Comparison of ENCODE assay signal across 27 cellular contexts in the genomic region with DNA sequence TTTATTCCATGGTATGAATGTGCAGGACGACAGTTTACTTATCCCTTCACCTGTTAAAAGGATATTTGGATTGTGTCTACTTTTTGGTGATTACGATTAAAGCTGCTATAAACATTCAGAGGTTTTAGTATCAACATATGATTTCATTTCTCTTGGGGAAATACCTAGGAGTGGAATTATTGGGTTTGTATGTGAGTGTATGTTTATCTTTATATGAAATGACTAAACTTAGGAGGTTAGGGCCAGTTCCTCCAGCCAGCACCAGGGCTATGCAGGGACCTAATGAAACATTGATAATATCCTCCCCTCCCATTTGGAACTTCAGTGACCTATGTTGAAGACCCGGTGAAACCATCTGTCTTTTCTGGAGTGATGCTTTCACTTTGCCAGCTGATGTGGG. TPM values are rescaled to one million over a fixed set of nuclear protein-coding genes. Genes with fewer than 3 reads are reported as not detected.
A peak's percentile ranks its signal among the peaks of the same experiment; 100 is the strongest.
DNase-seq lines count a peak whose midpoint lies in the region; ATAC-seq and TF ChIP-seq lines count a peak whose summit lies in the region.
"Had no signal": no experiment of that assay in that cellular context is flagged by ENCODE, and none has a peak within 500 bp of the region (broad histone marks: within the 10 kb centered on the region; RNA-seq: fewer than 3 reads in every experiment).

No MANE protein-coding gene starts in this region.

- TF ChIP-seq EP300 in tibial nerve (IDR thresholded peaks at IDR 0.05), result no peak

- H3K9me3 ChIP-seq in body of pancreas, result no peaks in the 10 kb centered on the region
- H3K9me3 ChIP-seq in tibial nerve, result no peaks in the 10 kb centered on the region
- H3K9me3 ChIP-seq: gastroesophageal sphincter, pancreas, upper lobe of left lung had no signal

- no peak for TF ChIP-seq CTCF in natural killer cell (IDR thresholded peaks at IDR 0.05)
- TF ChIP-seq CTCF in body of pancreas (IDR thresholded peaks at IDR 0.05), result no peak
- no peak for TF ChIP-seq CTCF in tibial nerve (IDR thresholded peaks at IDR 0.05)

- H3K4me3 Mint-ChIP-seq in natural killer cell treated with Interleukin-12 subunit alpha and Interleukin-12 subunit beta and Interleukin-15 and Interleukin-18, amount 100 ng/mL, for 72 hours, result no peak overlapping the region
- H3K4me3 Mint-ChIP-seq in natural killer cell, result no peak overlapping the region
- H3K4me3 Mint-ChIP-seq: activated naive CD8-positive, alpha-beta T cell treated with anti-CD3 and anti-CD28 coated beads, Interleukin-2, amount 10 ng/mL, durations not matched to agents 7 days and 5 days; CD4-positive, alpha-beta T cell; stimulated activated memory B cell treated with anti-CD40 and anti-IgM and Interleukin-4, amounts not matched to agents 10 μg/mL and 1 μg/mL and 100 μg/mL, for 72 hours; WTC11 had no signal

- H3K4me3 ChIP-seq in body of pancreas (no peak overlapping the region), tibial nerve (no peak overlapping the region)
- H3K4me3 ChIP-seq: dorsolateral prefrontal cortex, gastroesophageal sphincter, hepatocyte, pancreas, upper lobe of left lung had no signal

- H3K27ac ChIP-seq in body of pancreas (peak overlapping the region in 3 of 4 donors; percentile 28 to 95 (median 79)), tibial nerve (no peak overlapping the region)
- H3K27ac ChIP-seq: dorsolateral prefrontal cortex, gastroesophageal sphincter, hepatocyte had no signal

- no peaks in the 10 kb centered on the region for H3K36me3 ChIP-seq in body of pancreas (replicated peaks in 1 of 2; ENCODE audit: insufficient read depth in 1 of 2, low read depth in 2 of 2)
- H3K36me3 ChIP-seq in tibial nerve, result no peaks in the 10 kb centered on the region
- H3K36me3 ChIP-seq: gastroesophageal sphincter, pancreas, upper lobe of left lung had no signal

- TF ChIP-seq POLR2A in body of pancreas (IDR thresholded peaks at IDR 0.05), result no peak
- TF ChIP-seq POLR2A in tibial nerve (IDR thresholded peaks at IDR 0.05), result no peak

- WGBS in body of pancreas, 2 donors, result 21 to 28% methylated on average over 3 of the region's 3 CpGs
- 37 to 42% methylated on average over 3 of the region's 3 CpGs for WGBS in tibial nerve, 2 donors

- no peaks in the 10 kb centered on the region for H3K9me3 Mint-ChIP-seq in natural killer cell treated with Interleukin-12 subunit alpha and Interleukin-12 subunit beta and Interleukin-15 and Interleukin-18, amount 100 ng/mL, for 72 hours
- H3K9me3 Mint-ChIP-seq in natural killer cell, result no peaks in the 10 kb centered on the region
- H3K9me3 Mint-ChIP-seq: activated naive CD8-positive, alpha-beta T cell treated with anti-CD3 and anti-CD28 coated beads, Interleukin-2, amount 10 ng/mL, durations not matched to agents 7 days and 5 days; CD4-positive, alpha-beta T cell; stimulated activated memory B cell treated with anti-CD40 and anti-IgM and Interleukin-4, amounts not matched to agents 10 μg/mL and 1 μg/mL and 100 μg/mL, for 72 hours had no signal

- peaks cover under 1 to 11% of the 10 kb centered on the region in 2 donors for H3K4me1 Mint-ChIP-seq in natural killer cell treated with Interleukin-12 subunit alpha and Interleukin-12 subunit beta and Interleukin-15 and Interleukin-18, amount 100 ng/mL, for 72 hours (ENCODE audit: low read depth in 2 of 2)
- peaks cover 2 to 5% of the 10 kb centered on the region in 2 donors for H3K4me1 Mint-ChIP-seq in natural killer cell
- H3K4me1 Mint-ChIP-seq: activated naive CD8-positive, alpha-beta T cell treated with anti-CD3 and anti-CD28 coated beads, Interleukin-2, amount 10 ng/mL, durations not matched to agents 7 days and 5 days; stimulated activated memory B cell treated with anti-CD40 and anti-IgM and Interleukin-4, amounts not matched to agents 10 μg/mL and 1 μg/mL and 100 μg/mL, for 72 hours had no signal

- H3K27me3 ChIP-seq in body of pancreas, result no peaks in the 10 kb centered on the region
- H3K27me3 ChIP-seq in tibial nerve, result no peaks in the 10 kb centered on the region
- H3K27me3 ChIP-seq: gastroesophageal sphincter, hepatocyte, pancreas, upper lobe of left lung had no signal

- no peak for ATAC-seq in natural killer cell treated with Interleukin-12 subunit alpha and Interleukin-12 subunit beta and Interleukin-15 and Interleukin-18, amount 100 ng/mL, for 72 hours
- ATAC-seq in natural killer cell (no peak), body of pancreas (no peak), HG03039 (IDR thresholded peaks at IDR 0.05; ENCODE audit: unreplicated experiment) (no peak), GM18517 (IDR thresholded peaks at IDR 0.05; ENCODE audit: unreplicated experiment) (no peak)
- ATAC-seq: gastroesophageal sphincter; left colon; stimulated activated memory B cell treated with anti-CD40 and anti-IgM and Interleukin-4, amounts not matched to agents 10 μg/mL and 1 μg/mL and 100 μg/mL, for 72 hours; WTC11 had no signal

- DNase-seq in natural killer cell treated with Interleukin-12 subunit alpha and Interleukin-12 subunit beta and Interleukin-15 and Interleukin-18, amount 100 ng/mL, for 72 hours (ENCODE audit: low spot score), result peak; percentile 29
- DNase-seq in natural killer cell, result no peak
- no peak for DNase-seq in body of pancreas
- peak; percentile 77 for DNase-seq in iris pigment epithelial cell (ENCODE audit: low read depth)
- DNase-seq in tibial nerve (ENCODE audit: low spot score in 2 of 2), result no peak
- DNase-seq in stimulated activated naive CD4-positive, alpha-beta T cell treated with Interleukin-2 at 50 U/mL for 16 hours (lab: John Stamatoyannopoulos, UW), result no peak
- DNase-seq: activated CD4-positive, alpha-beta T cell treated with anti-CD3 and anti-CD28 coated beads, Interleukin-2, amount 50 U/mL, for 1 hour; activated effector memory CD4-positive, alpha-beta T cell treated with anti-CD3 and anti-CD28 coated beads, Interleukin-2, amount 50 U/mL, for 16 hours; activated naive CD8-positive, alpha-beta T cell treated with anti-CD3 and anti-CD28 coated beads, Interleukin-2, amount 10 ng/mL, durations not matched to agents 7 days and 5 days; activated T-cell treated with anti-CD3 and anti-CD28 coated beads, Interleukin-2, amount 50 U/mL, for 1 hour; AML-193; CD4-positive, alpha-beta T cell; dorsolateral prefrontal cortex; H7; left colon; NCI-H1436; NCI-H345; pancreas; retina; RPMI8226; upper lobe of left lung had no signal

- no peaks in the 10 kb centered on the region for H3K36me3 Mint-ChIP-seq in natural killer cell treated with Interleukin-12 subunit alpha and Interleukin-12 subunit beta and Interleukin-15 and Interleukin-18, amount 100 ng/mL, for 72 hours
- no peaks in the 10 kb centered on the region for H3K36me3 Mint-ChIP-seq in natural killer cell
- H3K36me3 Mint-ChIP-seq: activated naive CD8-positive, alpha-beta T cell treated with anti-CD3 and anti-CD28 coated beads, Interleukin-2, amount 10 ng/mL, durations not matched to agents 7 days and 5 days; stimulated activated memory B cell treated with anti-CD40 and anti-IgM and Interleukin-4, amounts not matched to agents 10 μg/mL and 1 μg/mL and 100 μg/mL, for 72 hours had no signal

- peaks cover 0 to 28% of the 10 kb centered on the region in 2 donors for H3K27me3 Mint-ChIP-seq in natural killer cell treated with Interleukin-12 subunit alpha and Interleukin-12 subunit beta and Interleukin-15 and Interleukin-18, amount 100 ng/mL, for 72 hours
- H3K27me3 Mint-ChIP-seq in natural killer cell (ENCODE audit: low read depth in 2 of 2), result peaks cover 2 to 11% of the 10 kb centered on the region in 2 donors

- H3K4me1 ChIP-seq in body of pancreas (peaks cover 81% of the 10 kb centered on the region), tibial nerve (peaks cover 0 to 5% (median 0%) of the 10 kb centered on the region in 4 donors)

- no peak overlapping the region for H3K27ac Mint-ChIP-seq in natural killer cell treated with Interleukin-12 subunit alpha and Interleukin-12 subunit beta and Interleukin-15 and Interleukin-18, amount 100 ng/mL, for 72 hours
- H3K27ac Mint-ChIP-seq in natural killer cell, result no peak overlapping the region
- H3K27ac Mint-ChIP-seq: activated naive CD8-positive, alpha-beta T cell treated with anti-CD3 and anti-CD28 coated beads, Interleukin-2, amount 10 ng/mL, durations not matched to agents 7 days and 5 days; CD4-positive, alpha-beta T cell; stimulated activated memory B cell treated with anti-CD40 and anti-IgM and Interleukin-4, amounts not matched to agents 10 μg/mL and 1 μg/mL and 100 μg/mL, for 72 hours; WTC11 had no signal

- intact Hi-C loops in natural killer cell (cut with micrococcal nuclease), result no loop called here
- intact Hi-C loops in body of pancreas (cut with DNase I), result no loop called here

RNA-seq across cellular contexts. Expression of a gene that starts 13.8 kb away (rescaled TPM):
- total RNA-seq in natural killer cell treated with Interleukin-12 subunit alpha and Interleukin-12 subunit beta and Interleukin-15 and Interleukin-18, amount 100 ng/mL, for 72 hours, result not detected
- total RNA-seq in natural killer cell (not detected), body of pancreas (10 to 100 TPM; 26.5 to 36.9 TPM), tibial nerve (10 to 100 TPM in 3 of 4 donors, 1 to 10 TPM in 1; 9.3 to 14.1 (median 11.6) TPM)
- total RNA-seq: CD4-positive, alpha-beta T cell had no signal

Comparison
In these comparisons a context has a peak if more than half of its experiments do, and no peak if none do; other contexts are left out.
1. DNase-seq: peak in natural killer cell treated with Interleukin-12 subunit alpha and Interleukin-12 subunit beta and Interleukin-15 and Interleukin-18, amount 100 ng/mL, for 72 hours (single experiment) and iris pigment epithelial cell (single experiment); none in natural killer cell (single experiment), body of pancreas (0 of 4), tibial nerve (0 of 2) and stimulated activated naive CD4-positive, alpha-beta T cell treated with Interleukin-2 at 50 U/mL for 16 hours (single experiment).
2. H3K27ac ChIP-seq: peak in body of pancreas (3 of 4); none in tibial nerve (0 of 4).
3. RNA of a gene that starts 13.8 kb away (total RNA-seq): 26.5 to 36.9 TPM in body of pancreas and 9.3 to 14.1 TPM in tibial nerve; not detected in natural killer cell and not detected in natural killer cell treated with Interleukin-12 subunit alpha and Interleukin-12 subunit beta and Interleukin-15 and Interleukin-18, amount 100 ng/mL, for 72 hours; every median in the first group is over 4 times any median in the second.